10 cellular contexts compared by ENCODE assay signal in genomic region chr10:21315321-21316220, GRCh38.
DNase-seq lines count a peak whose midpoint lies in the region; ATAC-seq and TF ChIP-seq lines count a peak whose summit lies in the region.
"Had no signal": no experiment of that assay in that cellular context is flagged by ENCODE, and none has a peak within 500 bp of the region (broad histone marks: within the 10 kb centered on the region; RNA-seq: fewer than 3 reads in every experiment).

No MANE protein-coding gene starts in this region.

- peaks cover 3% of the 10 kb centered on the region; the same call in 1 of the 2 replicates for H3F3A ChIP-seq in PC-9 (ENCODE audit: insufficient read depth, low read depth)

- H3K9me3 ChIP-seq in PC-9 (ENCODE audit: insufficient read depth, low read depth) (no peaks in the 10 kb centered on the region), fibroblast of lung (ENCODE audit: control insufficient read depth, insufficient read depth, low read depth, low read length) (no peaks in the 10 kb centered on the region)
- H3K9me3 ChIP-seq: gastrocnemius medialis had no signal

- peak overlapping the region; percentile 40 for H3K4me2 ChIP-seq in PC-9
- peak overlapping the region; percentile 72 for H3K4me2 ChIP-seq in fibroblast of lung (ENCODE audit: extremely low read depth, insufficient read depth, low read length)

- H4K20me1 ChIP-seq in PC-9 (ENCODE audit: insufficient read depth) (no peaks in the 10 kb centered on the region), fibroblast of lung (ENCODE audit: control insufficient read depth, extremely low read depth, insufficient read depth, low read length) (no peaks in the 10 kb centered on the region)

- peaks cover 15% of the 10 kb centered on the region for H3K4me1 ChIP-seq in PC-9 (replicated peaks; ENCODE audit: insufficient read depth)
- peaks cover 12% of the 10 kb centered on the region for H3K4me1 ChIP-seq in fibroblast of lung (ENCODE audit: control insufficient read depth, extremely low read depth, insufficient read depth, low read length)

- no peak overlapping the region for H3K4me3 ChIP-seq in PC-9
- peak overlapping the region in 1 of 4 experiments; percentile 11 for H3K4me3 ChIP-seq in fibroblast of lung (replicated peaks in 1 of 4; ENCODE audit: control extremely low read depth in 1 of 4, insufficient read depth in 1 of 4, low read depth in 3 of 4, low read length in 4 of 4)
- H3K4me3 ChIP-seq: gastrocnemius medialis had no signal

- intact Hi-C loops in PC-9 (cut with micrococcal nuclease; ENCODE audit: unreplicated experiment), result no loop called here

- H3K27me3 ChIP-seq in PC-9 (ENCODE audit: insufficient read depth, low read depth), result no peaks in the 10 kb centered on the region
- H3K27me3 ChIP-seq in fibroblast of lung (ENCODE audit: control insufficient read depth, insufficient read depth, low read length), result no peaks in the 10 kb centered on the region
- H3K27me3 ChIP-seq: gastrocnemius medialis had no signal

- peak overlapping the region; percentile 29 to 72 (median 58) for H3K4me3 Mint-ChIP-seq in nephron
- H3K4me3 Mint-ChIP-seq in activated CD8-positive, alpha-beta T cell treated with anti-CD3 and anti-CD28 coated beads, Interleukin-2, amount 10 ng/mL, durations not matched to agents 7 days and 5 days, result no peak overlapping the region

- CTCF ChIA-PET in PC-9 (lab: Charles Lee), result no interaction called here
- CTCF ChIA-PET in activated CD8-positive, alpha-beta T cell treated with anti-CD3 and anti-CD28 coated beads, Interleukin-2, amount 10 ng/mL, durations not matched to agents 7 days and 5 days (lab: Charles Lee), result no interaction called here

- no peaks in the 10 kb centered on the region for H3K9me3 Mint-ChIP-seq in nephron
- no peaks in the 10 kb centered on the region for H3K9me3 Mint-ChIP-seq in activated CD8-positive, alpha-beta T cell treated with anti-CD3 and anti-CD28 coated beads, Interleukin-2, amount 10 ng/mL, durations not matched to agents 7 days and 5 days (ENCODE audit: insufficient read depth)

- H3K27me3 Mint-ChIP-seq in nephron (ENCODE audit: low read depth), result no peaks in the 10 kb centered on the region
- H3K27me3 Mint-ChIP-seq in activated CD8-positive, alpha-beta T cell treated with anti-CD3 and anti-CD28 coated beads, Interleukin-2, amount 10 ng/mL, durations not matched to agents 7 days and 5 days (ENCODE audit: low read depth), result no peaks in the 10 kb centered on the region

- no peaks in the 10 kb centered on the region for H3K9me2 ChIP-seq in PC-9 (ENCODE audit: insufficient read depth)

- H3K79me2 ChIP-seq in PC-9 (ENCODE audit: low read depth), result no peaks in the 10 kb centered on the region
- H3K79me2 ChIP-seq in fibroblast of lung (ENCODE audit: control insufficient read depth, insufficient read depth, low read length), result no peaks in the 10 kb centered on the region

- H2AFZ ChIP-seq in PC-9 (no peak overlapping the region), fibroblast of lung (ENCODE audit: low read length) (peak overlapping the region; percentile 73)

- H3K36me3 ChIP-seq in PC-9 (ENCODE audit: low read depth), result no peaks in the 10 kb centered on the region
- no peaks in the 10 kb centered on the region for H3K36me3 ChIP-seq in fibroblast of lung (ENCODE audit: control insufficient read depth, insufficient read depth, low read length)
- H3K36me3 ChIP-seq: gastrocnemius medialis had no signal

- H3K27ac ChIP-seq in PC-9, result no peak overlapping the region
- H3K27ac ChIP-seq in fibroblast of lung (ENCODE audit: insufficient read depth, low read length), result peak overlapping the region; percentile 84

- peak overlapping the region; percentile 32 for H3K9ac ChIP-seq in fibroblast of lung (ENCODE audit: insufficient read depth, low read length)

- no TSS peak for BruUV-seq in PC-9 (replicated peaks; lab: Mats Ljungman, UMichigan)

- peaks cover 53% of the 10 kb centered on the region for H3K4me1 Mint-ChIP-seq in nephron
- no peaks in the 10 kb centered on the region for H3K4me1 Mint-ChIP-seq in activated CD8-positive, alpha-beta T cell treated with anti-CD3 and anti-CD28 coated beads, Interleukin-2, amount 10 ng/mL, durations not matched to agents 7 days and 5 days (ENCODE audit: low read depth)

- TF ChIP-seq CTCF in AG09319 (IDR thresholded peaks at IDR 0.05; ENCODE audit: low read depth, low read length) (no peak), PC-9 (conservative IDR thresholded peaks at IDR 0.05) (no peak), fibroblast of lung (conservative IDR thresholded peaks at IDR 0.05 in 1 of 2, IDR thresholded peaks at IDR 0.05 in 1 of 2; ENCODE audit: low read depth in 1 of 2, low read length in 2 of 2) (no peak), nephron (IDR thresholded peaks at IDR 0.05; ENCODE audit: unreplicated experiment in 3 of 3) (no peak)

- peak overlapping the region; percentile 97 to 98 (median 98) for H3K27ac Mint-ChIP-seq in nephron
- no peak overlapping the region for H3K27ac Mint-ChIP-seq in activated CD8-positive, alpha-beta T cell treated with anti-CD3 and anti-CD28 coated beads, Interleukin-2, amount 10 ng/mL, durations not matched to agents 7 days and 5 days

- ATAC-seq in GM21825 (IDR thresholded peaks at IDR 0.05; ENCODE audit: unreplicated experiment) (no peak), GM21447 (IDR thresholded peaks at IDR 0.05; ENCODE audit: unreplicated experiment) (no peak)
- ATAC-seq in activated CD8-positive, alpha-beta T cell treated with anti-CD3 and anti-CD28 coated beads, Interleukin-2, amount 10 ng/mL, durations not matched to agents 7 days and 5 days, result no peak

- no peaks in the 10 kb centered on the region for H3K36me3 Mint-ChIP-seq in nephron (ENCODE audit: low read depth)
- no peaks in the 10 kb centered on the region for H3K36me3 Mint-ChIP-seq in activated CD8-positive, alpha-beta T cell treated with anti-CD3 and anti-CD28 coated beads, Interleukin-2, amount 10 ng/mL, durations not matched to agents 7 days and 5 days (ENCODE audit: low read depth)

- DNase-seq in AG09319 (ENCODE audit: extremely low read depth, low read depth) (peak; percentile 84), PC-9 (peak; percentile 44 to 75), fibroblast of lung (ENCODE audit: low read depth in 2 of 2) (peak; percentile 92 to 93), OCI-M1 (lab: John Stamatoyannopoulos, UW) (no peak)
- no peak for DNase-seq in activated CD8-positive, alpha-beta T cell treated with anti-CD3 and anti-CD28 coated beads, Interleukin-2, amount 10 ng/mL, durations not matched to agents 7 days and 5 days
- DNase-seq: NCI-H774 had no signal

- POLR2A ChIA-PET in PC-9 (lab: Charles Lee; ENCODE audit: unreplicated experiment), result interaction anchor here (0.6 kb wide), 1 partner anchor 23 kb away, joined by 5 read pairs; no protein-coding TSS in a partner anchor
- POLR2A ChIA-PET in activated CD8-positive, alpha-beta T cell treated with anti-CD3 and anti-CD28 coated beads, Interleukin-2, amount 10 ng/mL, durations not matched to agents 7 days and 5 days (lab: Charles Lee), result no interaction called here

Comparison
In these comparisons a context has a peak if more than half of its experiments do, and no peak if none do; other contexts are left out.
1. DNase-seq: peak in AG09319 (single experiment), PC-9 (2 of 2) and fibroblast of lung (2 of 2); none in OCI-M1 (single experiment) and activated CD8-positive, alpha-beta T cell treated with anti-CD3 and anti-CD28 coated beads, Interleukin-2, amount 10 ng/mL, durations not matched to agents 7 days and 5 days (single experiment).